ENCODE assay signal across 8 cellular contexts in genomic region chr22:43014062-43014875, GRCh38. TPM values are rescaled to one million over a fixed set of nuclear protein-coding genes. Genes with fewer than 3 reads are reported as not detected.
DNase-seq lines count a peak whose midpoint lies in the region; ATAC-seq and TF ChIP-seq lines count a peak whose summit lies in the region.

No MANE protein-coding gene starts in this region.

- peak overlapping the region; percentile 77 for H3K27ac Mint-ChIP-seq in HFFc6

- H3K4me1 Mint-ChIP-seq in HFFc6 (ENCODE audit: low read depth): peaks cover 55% of the 10 kb centered on the region

- H2AFZ ChIP-seq in SK-N-SH (ENCODE audit: low read depth): no peak overlapping the region

- TF ChIP-seq CTCF in HFFc6 (IDR thresholded peaks at IDR 0.05) (no peak), SK-N-SH (IDR thresholded peaks at IDR 0.05) (no peak), body of pancreas (IDR thresholded peaks at IDR 0.05) (no peak)

- POLR2A ChIA-PET in SK-N-SH (lab: Yijun Ruan, JAX): interaction anchor here (1.1 to 2.0 kb wide), 3 partner anchors 13 to 29 kb away, joined by 3 to 6 read pairs (median 4); no protein-coding TSS in a partner anchor

- H3K27me3 Mint-ChIP-seq in HFFc6 (ENCODE audit: insufficient read depth): peaks cover 7% of the 10 kb centered on the region

- H3K4me1 ChIP-seq in SK-N-SH (ENCODE audit: control insufficient read depth in 1 of 2, insufficient read depth in 2 of 2, low read depth in 1 of 2, low read length in 1 of 2) (peaks cover 0 to 16% of the 10 kb centered on the region in 2 experiments; a peak in 1 of 4 replicates), body of pancreas (peaks cover 63% of the 10 kb centered on the region)

- H3K27ac ChIP-seq in SK-N-SH (ENCODE audit: low read depth in 2 of 2, low read length in 1 of 2) (peak overlapping the region; percentile 40 to 53; a peak in 2 of 4 replicates), body of pancreas (peak overlapping the region; percentile 84 to 92 (median 86))

- ATAC-seq in body of pancreas (peak; percentile 16), HG03378 (IDR thresholded peaks at IDR 0.05; ENCODE audit: unreplicated experiment) (no peak)

- H4K20me1 ChIP-seq in SK-N-SH (ENCODE audit: insufficient read depth): peaks cover 20% of the 10 kb centered on the region

- H3K27me3 ChIP-seq in SK-N-SH (ENCODE audit: insufficient read depth) (no peaks in the 10 kb centered on the region), body of pancreas (no peaks in the 10 kb centered on the region)

- H3K36me3 ChIP-seq in SK-N-SH (replicated peaks in 1 of 2; ENCODE audit: control insufficient read depth in 1 of 2, insufficient read depth in 2 of 2, low read length in 1 of 2) (no peaks in the 10 kb centered on the region), body of pancreas (replicated peaks in 1 of 2; ENCODE audit: insufficient read depth in 1 of 2, low read depth in 2 of 2) (no peaks in the 10 kb centered on the region)

- no peaks in the 10 kb centered on the region for H3F3A ChIP-seq in SK-N-SH (replicated peaks; ENCODE audit: insufficient read depth)

- TF ChIP-seq EP300 in SK-N-SH (IDR thresholded peaks at IDR 0.05; ENCODE audit: borderline replicate concordance in 1 of 2, low read depth in 1 of 2, low read length in 1 of 2): no peak

- H3K9ac ChIP-seq in SK-N-SH: peak overlapping the region; percentile 73; the same call in 1 of the 2 replicates

- H3K9me3 ChIP-seq in SK-N-SH (no peaks in the 10 kb centered on the region), body of pancreas (no peaks in the 10 kb centered on the region)

- DNase-seq in Daoy (ENCODE audit: low read depth) (peak; percentile 62), HFFc6 (no peak), SK-N-SH (peak; percentile 54), body of pancreas (peak; percentile 51 to 63 (median 54)), islet precursor cell (peak; percentile 78), HPDE6-E6E7 (ENCODE audit: extremely low spot score) (no peak)
- peak; percentile 23 for DNase-seq in stimulated activated CD4-positive, alpha-beta T cell treated with anti-CD3 and anti-CD28 coated beads, Interleukin-4, amount 100 ng/mL, for 24 hours

- H3K9me2 ChIP-seq in SK-N-SH: no peaks in the 10 kb centered on the region

- 2% methylated on average over 14 of the region's 47 CpGs for WGBS in SK-N-SH (ENCODE audit: low lambda C conversion rate)
- WGBS in body of pancreas, 2 donors: 0 to 1% methylated on average over 10 to 34 of the region's 47 CpGs

- no peak for TF ChIP-seq POLR2A in body of pancreas (IDR thresholded peaks at IDR 0.05)

- TF ChIP-seq RAD21 in SK-N-SH (IDR thresholded peaks at IDR 0.05; ENCODE audit: low read length): no peak

- peak overlapping the region; percentile 71 for H3K4me2 ChIP-seq in SK-N-SH

- CTCF ChIA-PET in SK-N-SH (lab: Yijun Ruan, JAX): interaction anchor here (1.8 kb wide), 1 partner anchor 146 kb away, joined by 4 read pairs; no protein-coding TSS in a partner anchor

- no peaks in the 10 kb centered on the region; the same call in 1 of the 2 replicates for H3K36me3 Mint-ChIP-seq in HFFc6 (ENCODE audit: low read depth)

- peaks cover 51% of the 10 kb centered on the region for H3K79me2 ChIP-seq in SK-N-SH (ENCODE audit: insufficient read depth)

- H3K4me3 Mint-ChIP-seq in HFFc6: peak overlapping the region; percentile 97

- H3K4me3 ChIP-seq in SK-N-SH (ENCODE audit: low read depth in 2 of 2, low read length in 1 of 2): peak overlapping the region; percentile 60 to 66
- H3K4me3 ChIP-seq in body of pancreas: peak overlapping the region; percentile 52 to 87

- intact Hi-C loops in body of pancreas (cut with DNase I): no loop called here

- H3K9me3 Mint-ChIP-seq in HFFc6: no peaks in the 10 kb centered on the region

TF ChIP-seq in SK-N-SH, 30 proteins besides CTCF, POLR2A, EP300 and RAD21:
- TF ChIP-seq CHD2 (IDR thresholded peaks at IDR 0.05; ENCODE audit: low read length, partially characterized antibody): no peak
- no peak for TF ChIP-seq TAF1 (IDR thresholded peaks at IDR 0.05; ENCODE audit: borderline replicate concordance, low read depth, low read length)
- TF ChIP-seq IRF3 (IDR thresholded peaks at IDR 0.05; ENCODE audit: low read depth, low read length): no peak
- TF ChIP-seq, protein P1, sequence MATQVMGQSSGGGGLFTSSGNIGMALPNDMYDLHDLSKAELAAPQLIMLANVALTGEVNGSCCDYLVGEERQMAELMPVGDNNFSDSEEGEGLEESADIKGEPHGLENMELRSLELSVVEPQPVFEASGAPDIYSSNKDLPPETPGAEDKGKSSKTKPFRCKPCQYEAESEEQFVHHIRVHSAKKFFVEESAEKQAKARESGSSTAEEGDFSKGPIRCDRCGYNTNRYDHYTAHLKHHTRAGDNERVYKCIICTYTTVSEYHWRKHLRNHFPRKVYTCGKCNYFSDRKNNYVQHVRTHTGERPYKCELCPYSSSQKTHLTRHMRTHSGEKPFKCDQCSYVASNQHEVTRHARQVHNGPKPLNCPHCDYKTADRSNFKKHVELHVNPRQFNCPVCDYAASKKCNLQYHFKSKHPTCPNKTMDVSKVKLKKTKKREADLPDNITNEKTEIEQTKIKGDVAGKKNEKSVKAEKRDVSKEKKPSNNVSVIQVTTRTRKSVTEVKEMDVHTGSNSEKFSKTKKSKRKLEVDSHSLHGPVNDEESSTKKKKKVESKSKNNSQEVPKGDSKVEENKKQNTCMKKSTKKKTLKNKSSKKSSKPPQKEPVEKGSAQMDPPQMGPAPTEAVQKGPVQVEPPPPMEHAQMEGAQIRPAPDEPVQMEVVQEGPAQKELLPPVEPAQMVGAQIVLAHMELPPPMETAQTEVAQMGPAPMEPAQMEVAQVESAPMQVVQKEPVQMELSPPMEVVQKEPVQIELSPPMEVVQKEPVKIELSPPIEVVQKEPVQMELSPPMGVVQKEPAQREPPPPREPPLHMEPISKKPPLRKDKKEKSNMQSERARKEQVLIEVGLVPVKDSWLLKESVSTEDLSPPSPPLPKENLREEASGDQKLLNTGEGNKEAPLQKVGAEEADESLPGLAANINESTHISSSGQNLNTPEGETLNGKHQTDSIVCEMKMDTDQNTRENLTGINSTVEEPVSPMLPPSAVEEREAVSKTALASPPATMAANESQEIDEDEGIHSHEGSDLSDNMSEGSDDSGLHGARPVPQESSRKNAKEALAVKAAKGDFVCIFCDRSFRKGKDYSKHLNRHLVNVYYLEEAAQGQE (IDR thresholded peaks at IDR 0.05; ENCODE audit: low read depth, low read length): no peak
- no peak for TF ChIP-seq FOXM1 (IDR thresholded peaks at IDR 0.05; ENCODE audit: low read depth)
- no peak for TF ChIP-seq TCF12 (IDR thresholded peaks at IDR 0.05)
- no peak for TF ChIP-seq FOXJ3 (CRISPR knock-in tag; IDR thresholded peaks at IDR 0.05)
- no peak for TF ChIP-seq FOSL2 (IDR thresholded peaks at IDR 0.05; ENCODE audit: borderline replicate concordance, low read depth)
- no peak for TF ChIP-seq RCOR1 (IDR thresholded peaks at IDR 0.05; ENCODE audit: low read length)
- no peak for TF ChIP-seq ELF1 (IDR thresholded peaks at IDR 0.05)
- no peak for TF ChIP-seq POLR2AphosphoS5 (IDR thresholded peaks at IDR 0.05; ENCODE audit: low read depth, low read length)
- TF ChIP-seq USF2 (IDR thresholded peaks at IDR 0.05; ENCODE audit: borderline replicate concordance, low read depth, low read length): no peak
- TF ChIP-seq NFIC (IDR thresholded peaks at IDR 0.05; ENCODE audit: borderline replicate concordance): no peak
- no peak for TF ChIP-seq MXI1 (IDR thresholded peaks at IDR 0.05; ENCODE audit: low read depth, low read length)
- no peak for TF ChIP-seq GABPA (IDR thresholded peaks at IDR 0.05; ENCODE audit: low read depth)
- TF ChIP-seq TEAD4 (IDR thresholded peaks at IDR 0.05; ENCODE audit: borderline replicate concordance, insufficient read depth): no peak
- TF ChIP-seq MAX (IDR thresholded peaks at IDR 0.05; ENCODE audit: low read depth): no peak
- no peak for TF ChIP-seq RXRA (IDR thresholded peaks at IDR 0.05; ENCODE audit: borderline replicate concordance, low read depth)

RNA-seq across cellular contexts. Expression of gene PACSIN2, which starts 0.7 kb away (rescaled TPM):
- 42.4 and 47.0 TPM in 2 replicates for total RNA-seq in Daoy (2014; rRNA removed; shearing (Covaris generic))
- 10 to 100 TPM; 69.8 to 97.3 (median 76.2) TPM for total RNA-seq in HFFc6 (2021; fragmentation: NEBNext Ultra II Directional; extraction: Animal tissue kit (Norgen Biotek cat#: 25700))
- 60.5 and 63.1 TPM in 2 replicates for polyA plus RNA-seq in SK-N-SH (2012; rRNA removed)
- polyA plus RNA-seq in SK-N-SH (2012; cell fraction: cytosol; rRNA removed): 42.5 and 51.5 TPM in 2 replicates
- 53.0 and 54.4 TPM in 2 replicates for polyA plus RNA-seq in SK-N-SH (2012; cell fraction: nucleus; rRNA removed)
- total RNA-seq in body of pancreas: 100 to 1,000 TPM; 117 to 118 TPM

Comparison
In these comparisons a context has a peak if more than half of its experiments do, and no peak if none do; other contexts are left out.
1. DNase-seq: peak in Daoy (single experiment), SK-N-SH (single experiment), body of pancreas (4 of 4), islet precursor cell (single experiment) and stimulated activated CD4-positive, alpha-beta T cell treated with anti-CD3 and anti-CD28 coated beads, Interleukin-4, amount 100 ng/mL, for 24 hours (single experiment); none in HFFc6 (single experiment) and HPDE6-E6E7 (single experiment).